In genomic region chrX:53223068-53223693, GRCh38 we compare ENCODE assay signal across 8 cellular contexts. TPM values are rescaled to one million over a fixed set of nuclear protein-coding genes. Genes with fewer than 3 reads are reported as not detected.
DNase-seq lines count a peak whose midpoint lies in the region; ATAC-seq, FAIRE-seq and TF ChIP-seq lines count a peak whose summit lies in the region.

No MANE protein-coding gene starts in this region.

- H3K4me1 Mint-ChIP-seq in CD8-positive, alpha-beta memory T cell, result peaks cover 50 to 59% (median 52%) of the 10 kb centered on the region in 3 donors
- peaks cover 28% of the 10 kb centered on the region for H3K4me1 Mint-ChIP-seq in neural progenitor cell

- no peak overlapping the region for H4K5ac ChIP-seq in H1 (ENCODE audit: insufficient read length, low read depth, low read length)

- H3K4me3 Mint-ChIP-seq in CD8-positive, alpha-beta memory T cell, result peak overlapping the region; percentile 95 to 100 (median 98)
- H3K4me3 Mint-ChIP-seq in neural progenitor cell, result peak overlapping the region; percentile 99

- H2BK5ac ChIP-seq in H1 (ENCODE audit: low read depth, low read length), result no peak overlapping the region

- H2BK15ac ChIP-seq in H1 (ENCODE audit: low read length), result no peak overlapping the region

- H3K9me3 ChIP-seq in CD8-positive, alpha-beta memory T cell (ENCODE audit: low read length), result no peaks in the 10 kb centered on the region
- H3K9me3 ChIP-seq in MM.1S (replicated peaks; ENCODE audit: insufficient read depth, low read length) (no peaks in the 10 kb centered on the region), H1 (ENCODE audit: insufficient read depth in 2 of 2, low read depth in 1 of 2, low read length in 1 of 2) (no peaks in the 10 kb centered on the region), neural progenitor cell (ENCODE audit: low read depth) (no peaks in the 10 kb centered on the region)

- H3K27me3 ChIP-seq in CD8-positive, alpha-beta memory T cell (ENCODE audit: insufficient read depth, low read length, poor library complexity, severe bottlenecking), result no peaks in the 10 kb centered on the region
- H3K27me3 ChIP-seq in MM.1S (replicated peaks; ENCODE audit: insufficient read depth, low read length), result no peaks in the 10 kb centered on the region
- no peaks in the 10 kb centered on the region for H3K27me3 ChIP-seq in H1 (replicated peaks in 1 of 4; ENCODE audit: control insufficient read depth in 3 of 4, extremely low read depth in 1 of 4, insufficient read depth in 3 of 4, low read length in 3 of 4)
- no peaks in the 10 kb centered on the region for H3K27me3 ChIP-seq in neural progenitor cell

- ATAC-seq in HG03045 (IDR thresholded peaks at IDR 0.05; ENCODE audit: unreplicated experiment) (no peak), GM19455 (IDR thresholded peaks at IDR 0.05; ENCODE audit: unreplicated experiment) (no peak)

- H4K91ac ChIP-seq in H1 (replicated peaks; ENCODE audit: insufficient read length, low read length), result no peak overlapping the region

- H2AFZ ChIP-seq in MM.1S (ENCODE audit: low read length), result no peak overlapping the region
- no peak overlapping the region for H2AFZ ChIP-seq in H1 (ENCODE audit: low read length)
- no peak overlapping the region for H2AFZ ChIP-seq in neural progenitor cell (replicated peaks)

- no peak overlapping the region for H3K56ac ChIP-seq in H1 (replicated peaks; ENCODE audit: insufficient read length, low read depth, low read length)

- H3K36me3 Mint-ChIP-seq in CD8-positive, alpha-beta memory T cell, result peaks cover 0 to 48% (median 0%) of the 10 kb centered on the region in 3 donors
- peaks cover 24% of the 10 kb centered on the region for H3K36me3 Mint-ChIP-seq in neural progenitor cell

- H4K20me1 ChIP-seq in MM.1S (ENCODE audit: insufficient read depth, low read length), result peaks cover 27% of the 10 kb centered on the region
- peaks cover 5 to 14% of the 10 kb centered on the region in 2 experiments for H4K20me1 ChIP-seq in H1 (replicated peaks in 1 of 2; ENCODE audit: control insufficient read depth in 1 of 2, insufficient read depth in 2 of 2, low read length in 2 of 2)
- H4K20me1 ChIP-seq in neural progenitor cell (ENCODE audit: low read depth), result peaks cover 58% of the 10 kb centered on the region

- H3K18ac ChIP-seq in H1 (ENCODE audit: extremely low read depth, low read length), result no peak overlapping the region

- H3K4me1 ChIP-seq in CD8-positive, alpha-beta memory T cell (ENCODE audit: insufficient read depth, low read length), result peaks cover 32% of the 10 kb centered on the region
- peaks cover 8% of the 10 kb centered on the region for H3K4me1 ChIP-seq in MM.1S (ENCODE audit: low read length)
- H3K4me1 ChIP-seq in H1 (replicated peaks in 1 of 4; ENCODE audit: control insufficient read depth in 3 of 4, insufficient read depth in 4 of 4, low read length in 3 of 4), result peaks cover 0 to 3% (median 1%) of the 10 kb centered on the region in 4 experiments; a peak in 4 of 7 replicates
- H3K4me1 ChIP-seq in neural progenitor cell, result peaks cover 17% of the 10 kb centered on the region

- H3K79me1 ChIP-seq in H1 (ENCODE audit: low read depth, low read length), result no peaks in the 10 kb centered on the region; the same call in none of the 2 replicates

- peaks cover 16% of the 10 kb centered on the region for H3K36me3 ChIP-seq in CD8-positive, alpha-beta memory T cell (ENCODE audit: insufficient read depth, low read length)
- H3K36me3 ChIP-seq in MM.1S (replicated peaks; ENCODE audit: insufficient read depth, low read length) (peaks cover 5% of the 10 kb centered on the region; the same call in 1 of the 2 replicates), H1 (ENCODE audit: control insufficient read depth in 2 of 4, insufficient read depth in 4 of 4, low read length in 3 of 4) (peaks cover 6 to 30% (median 16%) of the 10 kb centered on the region in 4 experiments; a peak in 6 of 8 replicates), neural progenitor cell (no peaks in the 10 kb centered on the region)

- H3K4me3 ChIP-seq in CD8-positive, alpha-beta memory T cell (ENCODE audit: low read length), result peak overlapping the region; percentile 93
- H3K4me3 ChIP-seq in MM.1S (ENCODE audit: low read length), result peak overlapping the region; percentile 88
- peak overlapping the region; percentile 81 to 100 (median 90); a peak in 7 of 8 replicates for H3K4me3 ChIP-seq in H1 (ENCODE audit: extremely low read depth in 1 of 4, insufficient read depth in 2 of 4, low read depth in 3 of 4, low read length in 4 of 4)
- peak overlapping the region; percentile 84 for H3K4me3 ChIP-seq in neural progenitor cell

- peak in 1 of 2 experiments; percentile 19; a peak in 1 of 4 replicates for TF ChIP-seq RAD21 in H1 (IDR thresholded peaks at IDR 0.05 in 1 of 2, conservative IDR thresholded peaks at IDR 0.05 in 1 of 2; ENCODE audit: low read depth in 2 of 2, low read length in 2 of 2)

- no peak for FAIRE-seq in H1 (lab: Jason Lieb, UNC)

- TF ChIP-seq POLR2A in H1 (IDR thresholded peaks at IDR 0.05; ENCODE audit: control extremely low read depth in 1 of 2, low read depth in 2 of 2, low read length in 2 of 2), result no peak

- H2BK120ac ChIP-seq in H1 (replicated peaks; ENCODE audit: low read depth, low read length), result no peak overlapping the region

- no peak overlapping the region for H3K23ac ChIP-seq in H1 (ENCODE audit: insufficient read length)

- H3K79me2 ChIP-seq in MM.1S (ENCODE audit: low read length), result peaks cover 69% of the 10 kb centered on the region
- H3K79me2 ChIP-seq in H1 (ENCODE audit: control insufficient read depth in 1 of 2, insufficient read depth in 2 of 2, low read length in 2 of 2), result peaks cover 25 to 43% of the 10 kb centered on the region in 2 experiments
- H3K79me2 ChIP-seq in neural progenitor cell (ENCODE audit: low read depth), result peaks cover 69% of the 10 kb centered on the region

- peaks cover 0 to 5% (median 0%) of the 10 kb centered on the region in 5 donors for H3K9me3 Mint-ChIP-seq in CD8-positive, alpha-beta memory T cell
- no peaks in the 10 kb centered on the region for H3K9me3 Mint-ChIP-seq in neural progenitor cell

- no peak overlapping the region for H2BK12ac ChIP-seq in H1 (ENCODE audit: low read depth, low read length)

- no peak overlapping the region for H2BK20ac ChIP-seq in H1 (ENCODE audit: low read length)

- no peak for DNase-seq in CD8-positive, alpha-beta memory T cell
- DNase-seq in MM.1S, result no peak
- DNase-seq in H1 (ENCODE audit: low read depth in 1 of 2, low spot score in 2 of 2), result no peak
- peak; percentile 19 for DNase-seq in neural progenitor cell (ENCODE audit: low spot score)
- DNase-seq in NCI-H524 treated with DMSO at 0.1 percent for 48 hours (lab: John Stamatoyannopoulos, UW), result no peak
- no peak for DNase-seq in stimulated activated CD4-positive, alpha-beta T cell treated with anti-CD3 and anti-CD28 coated beads, Interleukin-2, amount 100 ng/mL, for 24 hours

- no peak overlapping the region for H3K4ac ChIP-seq in H1 (replicated peaks; ENCODE audit: insufficient read length, low read depth, low read length)

- CTCF ChIA-PET in CD8-positive, alpha-beta memory T cell (lab: Charles Lee), result no interaction called here
- CTCF ChIA-PET in H1 (lab: Charles Lee; ENCODE audit: partially characterized antibody), result interaction anchor here (1.0 to 1.7 kb wide), 4 partner anchors 11 to 222 kb away, joined by 3 to 4 read pairs (median 3); no protein-coding TSS in a partner anchor

- no peak overlapping the region for H3K14ac ChIP-seq in H1 (ENCODE audit: insufficient read length)

- H3K27ac Mint-ChIP-seq in CD8-positive, alpha-beta memory T cell, result peak overlapping the region; percentile 97 to 100 (median 99)
- H3K27ac Mint-ChIP-seq in neural progenitor cell, result peak overlapping the region; percentile 82

- H3K27me3 Mint-ChIP-seq in CD8-positive, alpha-beta memory T cell, result peaks cover 0 to 11% of the 10 kb centered on the region in 2 donors
- H3K27me3 Mint-ChIP-seq in neural progenitor cell (ENCODE audit: insufficient read depth, low read depth), result peaks cover 6% of the 10 kb centered on the region

- POLR2A ChIA-PET in CD8-positive, alpha-beta memory T cell (lab: Charles Lee), result no interaction called here
- POLR2A ChIA-PET in H1 (lab: Charles Lee; ENCODE audit: partially characterized antibody), result interaction anchor here (1.0 to 1.3 kb wide), 2 partner anchors 30 to 32 kb away, joined by 3 to 4 read pairs; no protein-coding TSS in a partner anchor

- no peak for TF ChIP-seq EP300 in H1 (IDR thresholded peaks at IDR 0.05; ENCODE audit: borderline replicate concordance in 1 of 2, low read depth in 2 of 2, low read length in 2 of 2)

- H3K9me2 ChIP-seq in MM.1S (replicated peaks; ENCODE audit: insufficient read depth, low read length), result no peaks in the 10 kb centered on the region

- H3K4me2 ChIP-seq in MM.1S (ENCODE audit: low read depth, low read length) (peak overlapping the region; percentile 98), H1 (ENCODE audit: insufficient read depth in 1 of 2, low read depth in 2 of 2, low read length in 2 of 2) (peak overlapping the region; percentile 73 to 89), neural progenitor cell (peak overlapping the region; percentile 95)

- no peak overlapping the region for H2AK5ac ChIP-seq in H1 (ENCODE audit: low read depth, low read length)

- H3K27ac ChIP-seq in CD8-positive, alpha-beta memory T cell (ENCODE audit: low read depth, low read length), result peak overlapping the region; percentile 85
- H3K27ac ChIP-seq in MM.1S (ENCODE audit: low read length), result no peak overlapping the region
- no peak overlapping the region; the same call in 1 of the 2 replicates for H3K27ac ChIP-seq in H1 (ENCODE audit: low read depth, low read length)
- no peak overlapping the region for H3K27ac ChIP-seq in neural progenitor cell

- H3K23me2 ChIP-seq in H1 (ENCODE audit: low read depth, low read length), result no peaks in the 10 kb centered on the region; the same call in 1 of the 2 replicates

- TF ChIP-seq CTCF in MM.1S (IDR thresholded peaks at IDR 0.05; ENCODE audit: low read length) (0 out of 2 replicates have a peak, but pooled peaks have one; percentile 9), H1 (IDR thresholded peaks at IDR 0.05; ENCODE audit: control extremely low read depth in 1 of 3, insufficient read depth in 1 of 3, low read depth in 1 of 3, low read length in 3 of 3) (peak in 1 of 3 experiments; percentile 22; a peak in 1 of 4 replicates), neural progenitor cell (IDR thresholded peaks at IDR 0.05) (peak; percentile 29)

- no peak overlapping the region for H4K8ac ChIP-seq in H1 (ENCODE audit: extremely low read depth, insufficient read depth, low read length)

- 88% methylated on average over 1 of the region's 2 CpGs; no CpG with 5 or more reads in 1 of the 2 experiments for WGBS in H1 (ENCODE audit: extremely low coverage in 1 of 2, insufficient coverage in 1 of 2, insufficient read length in 1 of 2, insufficient replicate concordance in 2 of 2, low coverage in 1 of 2, low lambda C conversion rate in 2 of 2, missing lambda C conversion rate in 1 of 2), 2 experiments

- H3F3A ChIP-seq in MM.1S (ENCODE audit: insufficient read depth, low read length) (no peaks in the 10 kb centered on the region), neural progenitor cell (ENCODE audit: low read depth) (no peaks in the 10 kb centered on the region)

- H3K9ac ChIP-seq in MM.1S (ENCODE audit: low read length) (peak overlapping the region; percentile 96; the same call in 1 of the 2 replicates), H1 (replicated peaks in 1 of 4; ENCODE audit: extremely low read depth in 1 of 4, low read depth in 3 of 4, low read length in 3 of 4) (no peak overlapping the region; a peak in 1 of 7 replicates), neural progenitor cell (peak overlapping the region; percentile 100)

RNA-seq across cellular contexts. Expression of gene KDM5C, which starts 1.8 kb away (rescaled TPM):
- total RNA-seq in CD8-positive, alpha-beta memory T cell, result 10 to 100 TPM; 85.3 to 86.4 TPM
- 39.1 TPM for polyA plus RNA-seq in CD8-positive, alpha-beta memory T cell
- 82.2 and 88.5 TPM in 2 replicates for total RNA-seq in H1 (2021; fragmentation: NEBNext Ultra II Directional; extraction: Animal tissue kit (Norgen Biotek cat#: 25700))
- polyA plus RNA-seq in H1 (2011; rRNA removed), result 42.4 and 57.0 TPM in 2 replicates
- 47.7 TPM for polyA plus RNA-seq in H1 (2011; cell fraction: cytosol; rRNA removed)
- polyA plus RNA-seq in H1 (2011; cell fraction: nucleus; rRNA removed), result 191 TPM
- polyA plus RNA-seq in H1 (2012, experiment 1 of 2), result 49.8 to 64.6 TPM (median 55.3 TPM) in 4 replicates
- 39.7 TPM for polyA plus RNA-seq in H1 (2012, experiment 2 of 2)
- 28.4 TPM for polyA plus RNA-seq in H1 (2013, experiment 1 of 2)
- polyA plus RNA-seq in H1 (2013, experiment 2 of 2), result 25.1 TPM
- polyA minus RNA-seq in H1 (2011; rRNA and poly(A)+ RNA removed), result 108 and 121 TPM in 2 replicates
- polyA minus RNA-seq in H1 (2011; cell fraction: cytosol; rRNA and poly(A)+ RNA removed), result 62.6 TPM
- 98.8 TPM for polyA minus RNA-seq in H1 (2011; cell fraction: nucleus; rRNA and poly(A)+ RNA removed)
- 118 and 223 TPM in 2 replicates for total RNA-seq in neural progenitor cell (ENCODE audit: low replicate concordance)

RNA-seq across cellular contexts. Expression of gene IQSEC2, which starts 58.2 kb away (rescaled TPM):
- under 1 TPM; 0.29 to 0.96 TPM for total RNA-seq in CD8-positive, alpha-beta memory T cell
- 0.35 TPM for polyA plus RNA-seq in CD8-positive, alpha-beta memory T cell
- 48.5 and 54.9 TPM in 2 replicates for total RNA-seq in H1 (2021; fragmentation: NEBNext Ultra II Directional; extraction: Animal tissue kit (Norgen Biotek cat#: 25700))
- 6.1 and 11.6 TPM in 2 replicates for polyA plus RNA-seq in H1 (2011; rRNA removed)
- 5.7 TPM for polyA plus RNA-seq in H1 (2011; cell fraction: cytosol; rRNA removed)
- polyA plus RNA-seq in H1 (2011; cell fraction: nucleus; rRNA removed), result 35.1 TPM
- 15.3 to 18.0 TPM (median 16.2 TPM) in 4 replicates for polyA plus RNA-seq in H1 (2012, experiment 1 of 2)
- 9.0 TPM for polyA plus RNA-seq in H1 (2012, experiment 2 of 2)
- polyA plus RNA-seq in H1 (2013, experiment 1 of 2), result 29.9 TPM
- polyA plus RNA-seq in H1 (2013, experiment 2 of 2), result 31.2 TPM
- polyA minus RNA-seq in H1 (2011; rRNA and poly(A)+ RNA removed), result 8.6 and 14.4 TPM in 2 replicates
- polyA minus RNA-seq in H1 (2011; cell fraction: cytosol; rRNA and poly(A)+ RNA removed), result 8.1 TPM
- polyA minus RNA-seq in H1 (2011; cell fraction: nucleus; rRNA and poly(A)+ RNA removed), result 13.4 TPM
- 3.5 and 8.3 TPM in 2 replicates for total RNA-seq in neural progenitor cell (ENCODE audit: low replicate concordance)

Comparison
In these comparisons a context has a peak if more than half of its experiments do, and no peak if none do; other contexts are left out.
1. H3K9ac ChIP-seq: peak in MM.1S (single experiment) and neural progenitor cell (single experiment); none in H1 (0 of 4).
2. Peak in every context shown above with its lines, with median percentiles within 50 percentile points of each other: H3K4me3 ChIP-seq and H3K4me2 ChIP-seq.